Comparison of ENCODE assay signal across 8 cellular contexts in the genomic region with DNA sequence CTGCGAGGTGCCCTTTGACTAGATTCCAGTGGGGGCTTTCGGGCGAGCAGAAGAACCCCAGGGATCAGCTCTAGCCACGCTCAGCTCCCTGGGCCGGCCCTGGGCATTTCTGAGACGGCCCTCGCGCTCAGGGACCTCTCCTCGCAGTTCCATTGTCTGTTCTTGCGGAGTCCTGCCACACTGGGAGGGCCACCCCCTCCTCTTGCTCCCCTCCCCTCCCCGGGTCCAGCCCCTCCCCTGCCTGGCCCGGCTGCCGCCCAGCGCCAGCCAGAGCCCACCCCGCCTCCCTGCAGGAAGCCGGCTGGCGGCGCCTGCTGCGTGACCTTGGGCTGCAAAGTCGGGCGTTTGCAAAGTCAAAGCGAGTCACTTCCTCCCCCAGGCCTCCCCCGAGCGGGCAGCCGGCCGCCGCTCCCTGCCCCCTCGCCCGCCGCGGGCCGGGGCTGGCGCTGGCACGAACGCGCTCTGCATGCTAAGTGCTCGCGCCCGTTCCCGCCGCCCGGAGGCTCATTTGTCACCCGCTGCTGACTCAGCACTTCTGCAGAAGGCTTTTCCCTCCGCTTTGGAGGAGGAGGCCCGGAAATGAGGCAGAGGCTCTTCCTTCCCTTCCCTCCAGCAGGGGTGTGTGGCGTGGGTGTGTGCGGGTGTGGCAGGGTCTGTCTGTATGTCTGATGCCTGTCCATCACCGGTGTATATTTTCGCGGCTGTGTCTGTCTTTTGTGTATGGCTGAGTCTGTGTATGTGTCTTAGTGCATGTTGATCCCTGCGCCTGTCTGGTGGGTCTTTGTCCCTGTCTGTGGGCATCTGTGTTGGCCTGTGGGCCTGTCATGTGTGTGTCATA.
DNase-seq lines count a peak whose midpoint lies in the region; ATAC-seq and TF ChIP-seq lines count a peak whose summit lies in the region.

No MANE protein-coding gene starts in this region.

- H3K27ac ChIP-seq in AG04450 (ENCODE audit: low read depth, low read length) (peak overlapping the region; percentile 86), dorsolateral prefrontal cortex (peak overlapping the region; percentile 78 to 99 (median 97)), lower lobe of right lung (peak overlapping the region; percentile 91)

- H3K9me3 ChIP-seq in AG04450 (ENCODE audit: control insufficient read depth, insufficient read depth, low read length): no peaks in the 10 kb centered on the region
- no peaks in the 10 kb centered on the region for H3K9me3 ChIP-seq in lower lobe of right lung

- no peaks in the 10 kb centered on the region for H3K36me3 ChIP-seq in lower lobe of right lung

- H3K36me3 Mint-ChIP-seq in activated CD4-positive, alpha-beta memory T cell treated with anti-CD3 and anti-CD28 coated beads, Interleukin-2, amount 10 ng/mL, durations not matched to agents 7 days and 5 days (ENCODE audit: low read depth): peaks cover 7% of the 10 kb centered on the region

- POLR2A ChIA-PET in AG04450 (lab: Yijun Ruan, JAX): interaction anchor here (0.6 to 1.9 kb wide), 5 partner anchors 9 to 75 kb away, joined by 3 to 11 read pairs (median 4); no protein-coding TSS in a partner anchor
- POLR2A ChIA-PET in activated CD4-positive, alpha-beta memory T cell treated with anti-CD3 and anti-CD28 coated beads, Interleukin-2, amount 10 ng/mL, durations not matched to agents 7 days and 5 days (lab: Charles Lee): interaction anchor here (0.7 to 8.7 kb wide), 20 partner anchors 9 to 114 kb away, joined by 3 to 130 read pairs (median 6); a partner anchor contains a TSS

- H3K9me3 Mint-ChIP-seq in activated CD4-positive, alpha-beta memory T cell treated with anti-CD3 and anti-CD28 coated beads, Interleukin-2, amount 10 ng/mL, durations not matched to agents 7 days and 5 days: no peaks in the 10 kb centered on the region

- H3K27me3 Mint-ChIP-seq in activated CD4-positive, alpha-beta memory T cell treated with anti-CD3 and anti-CD28 coated beads, Interleukin-2, amount 10 ng/mL, durations not matched to agents 7 days and 5 days: peaks cover 4% of the 10 kb centered on the region

- DNase-seq in AG04450 (ENCODE audit: low read depth, low spot score) (peak; percentile 59), HK-2 (ENCODE audit: unreplicated experiment) (peak; percentile 96), NCI-H82 treated with DMSO at 0.1 percent for 48 hours (lab: John Stamatoyannopoulos, UW; ENCODE audit: unreplicated experiment) (peak; percentile 57), dorsolateral prefrontal cortex (peak; percentile 80 to 95 (median 91)), lower lobe of right lung (peak; percentile 93)
- DNase-seq in activated CD4-positive, alpha-beta memory T cell treated with anti-CD3 and anti-CD28 coated beads, Interleukin-2, amount 10 ng/mL, durations not matched to agents 7 days and 5 days: peak; percentile 94
- DNase-seq in stimulated activated CD4-positive, alpha-beta T cell treated with anti-CD3 and anti-CD28 coated beads, Interleukin-4, amount 100 ng/mL, for 48 hours (ENCODE audit: low read depth in 2 of 2): peak; percentile 83 to 85

- peaks cover 56% of the 10 kb centered on the region for H3K4me1 ChIP-seq in lower lobe of right lung

- TF ChIP-seq CTCF in AG04450 (IDR thresholded peaks at IDR 0.05; ENCODE audit: low read depth, low read length): no peak
- peak in 34 of 56 donors; percentile 10 to 53 (median 31) for TF ChIP-seq CTCF in dorsolateral prefrontal cortex (IDR thresholded peaks at IDR 0.05 in 54 of 56, conservative IDR thresholded peaks at IDR 0.05 in 2 of 56; ENCODE audit: low read depth in 1 of 56, partially characterized antibody in 56 of 56)
- peak; percentile 19 for TF ChIP-seq CTCF in lower lobe of right lung (IDR thresholded peaks at IDR 0.05)

- intact Hi-C loops in dorsolateral prefrontal cortex (cut with DNase I): loop anchor here (1.0 to 5.0 kb wide), 5 partner anchors 9 to 86 kb away; a partner anchor contains a TSS
- intact Hi-C loops in lower lobe of right lung (cut with DNase I): no loop called here

- ATAC-seq in GM19035 (IDR thresholded peaks at IDR 0.05; ENCODE audit: unreplicated experiment): peak; percentile 32
- peak; percentile 79 to 89 for ATAC-seq in lower lobe of right lung

- CTCF ChIA-PET in AG04450 (lab: Charles Lee): interaction anchor here (0.8 to 4.7 kb wide), 5 partner anchors 37 to 80 kb away, joined by 3 to 26 read pairs (median 5); no protein-coding TSS in a partner anchor
- CTCF ChIA-PET in activated CD4-positive, alpha-beta memory T cell treated with anti-CD3 and anti-CD28 coated beads, Interleukin-2, amount 10 ng/mL, durations not matched to agents 7 days and 5 days (lab: Charles Lee): interaction anchor here (0.7 to 3.9 kb wide), 11 partner anchors 9 to 359 kb away, joined by 3 to 35 read pairs (median 5); no protein-coding TSS in a partner anchor

- H3K27me3 ChIP-seq in AG04450 (ENCODE audit: control insufficient read depth, insufficient read depth, low read length) (no peaks in the 10 kb centered on the region), dorsolateral prefrontal cortex (no peaks in the 10 kb centered on the region), lower lobe of right lung (ENCODE audit: low read depth) (no peaks in the 10 kb centered on the region)

- H3K4me3 ChIP-seq in AG04450 (ENCODE audit: low read depth, low read length) (peak overlapping the region; percentile 37), dorsolateral prefrontal cortex (peak overlapping the region; percentile 27 to 70 (median 52)), lower lobe of right lung (peak overlapping the region; percentile 52)

- peak overlapping the region; percentile 73 for H3K4me3 Mint-ChIP-seq in activated CD4-positive, alpha-beta memory T cell treated with anti-CD3 and anti-CD28 coated beads, Interleukin-2, amount 10 ng/mL, durations not matched to agents 7 days and 5 days

- peak overlapping the region; percentile 96 for H3K27ac Mint-ChIP-seq in activated CD4-positive, alpha-beta memory T cell treated with anti-CD3 and anti-CD28 coated beads, Interleukin-2, amount 10 ng/mL, durations not matched to agents 7 days and 5 days

- peaks cover 79% of the 10 kb centered on the region for H3K4me1 Mint-ChIP-seq in activated CD4-positive, alpha-beta memory T cell treated with anti-CD3 and anti-CD28 coated beads, Interleukin-2, amount 10 ng/mL, durations not matched to agents 7 days and 5 days

Comparison
In these comparisons a context has a peak if more than half of its experiments do, and no peak if none do; other contexts are left out.
1. Peak in every context shown above with its lines: DNase-seq, ATAC-seq, H3K4me3 ChIP-seq and H3K27ac ChIP-seq.